ENCODE assay signal across 10 cellular contexts in genomic region chr2:148877403-148877740, GRCh38. TPM values are rescaled to one million over a fixed set of nuclear protein-coding genes. Genes with fewer than 3 reads are reported as not detected.
A peak's percentile ranks its signal among the peaks of the same experiment; 100 is the strongest.
DNase-seq lines count a peak whose midpoint lies in the region; ATAC-seq and TF ChIP-seq lines count a peak whose summit lies in the region.
"Had no signal": no experiment of that assay in that cellular context is flagged by ENCODE, and none has a peak within 500 bp of the region (broad histone marks: within the 10 kb centered on the region; RNA-seq: fewer than 3 reads in every experiment).

No MANE protein-coding gene starts in this region.

- in situ Hi-C loops in KBM-7 (cut with MboI; ENCODE audit: low pct_unique_long_range_greater_than_20kb, low sequenced_read_pairs), result no loop called here

- CTCF ChIA-PET in activated naive CD4-positive, alpha-beta T cell treated with anti-CD3 and anti-CD28 coated beads, Interleukin-2, amount 10 ng/mL, durations not matched to agents 7 days and 5 days (lab: Charles Lee), result no interaction called here
- CTCF ChIA-PET in WTC11 (lab: Charles Lee), result interaction anchor here (1.8 kb wide), 1 partner anchor 50 kb away, joined by 13 read pairs; no protein-coding TSS in a partner anchor

- no peak for TF ChIP-seq POLR2A in testis (IDR thresholded peaks at IDR 0.05)

- H3K4me1 ChIP-seq in testis, result peaks cover 15% of the 10 kb centered on the region
- H3K4me1 ChIP-seq: SJCRH30 had no signal

- TF ChIP-seq CTCF in WTC11 (IDR thresholded peaks at IDR 0.05), result no peak
- TF ChIP-seq CTCF in testis (IDR thresholded peaks at IDR 0.05), result no peak

- no peak for ATAC-seq in WTC11
- ATAC-seq: HCT116 had no signal

- no peaks in the 10 kb centered on the region for H3K27me3 ChIP-seq in testis
- H3K27me3 ChIP-seq: SJCRH30 had no signal

- H3K4me1 Mint-ChIP-seq in activated naive CD4-positive, alpha-beta T cell treated with anti-CD3 and anti-CD28 coated beads, Interleukin-2, amount 10 ng/mL, durations not matched to agents 7 days and 5 days, result peaks cover 18% of the 10 kb centered on the region
- peaks cover 20% of the 10 kb centered on the region for H3K4me1 Mint-ChIP-seq in WTC11

- 0 out of 2 replicates have a peak overlapping the region, but pooled peaks have one; percentile 76 for H3K4me3 ChIP-seq in iPS-18c (ENCODE audit: insufficient read depth, low read depth, low read length)
- H3K4me3 ChIP-seq in testis, result peak overlapping the region in 1 of 2 donors; percentile 83
- H3K4me3 ChIP-seq: SJCRH30 had no signal

- no peaks in the 10 kb centered on the region for H3K36me3 Mint-ChIP-seq in activated naive CD4-positive, alpha-beta T cell treated with anti-CD3 and anti-CD28 coated beads, Interleukin-2, amount 10 ng/mL, durations not matched to agents 7 days and 5 days
- H3K36me3 Mint-ChIP-seq in WTC11, result peaks cover 6% of the 10 kb centered on the region

- POLR2A ChIA-PET in WTC11 (lab: Charles Lee), result interaction anchor here (1.0 kb wide), 1 partner anchor 50 kb away, joined by 3 read pairs; no protein-coding TSS in a partner anchor

- peaks cover 5% of the 10 kb centered on the region for H3K9me3 Mint-ChIP-seq in activated naive CD4-positive, alpha-beta T cell treated with anti-CD3 and anti-CD28 coated beads, Interleukin-2, amount 10 ng/mL, durations not matched to agents 7 days and 5 days
- peaks cover 27% of the 10 kb centered on the region for H3K9me3 Mint-ChIP-seq in WTC11

- H3K27ac Mint-ChIP-seq in activated naive CD4-positive, alpha-beta T cell treated with anti-CD3 and anti-CD28 coated beads, Interleukin-2, amount 10 ng/mL, durations not matched to agents 7 days and 5 days, result no peak overlapping the region
- no peak overlapping the region for H3K27ac Mint-ChIP-seq in WTC11

- 4 to 18% methylated on average over 1 of the region's 1 CpG for WGBS in testis, 2 donors

- H3K9me3 ChIP-seq in iPS-18c (ENCODE audit: control insufficient read depth, insufficient read depth, low read length), result no peaks in the 10 kb centered on the region
- no peaks in the 10 kb centered on the region for H3K9me3 ChIP-seq in testis
- H3K9me3 ChIP-seq: SJCRH30 had no signal

- intact Hi-C loops in testis (cut with DNase I; ENCODE audit: low total_unique reads), result no loop called here

- peak overlapping the region; percentile 76 for H3K4me3 Mint-ChIP-seq in activated naive CD4-positive, alpha-beta T cell treated with anti-CD3 and anti-CD28 coated beads, Interleukin-2, amount 10 ng/mL, durations not matched to agents 7 days and 5 days
- peak overlapping the region; percentile 92 for H3K4me3 Mint-ChIP-seq in WTC11

- H3K27ac ChIP-seq in testis, result peak overlapping the region; percentile 65 to 73
- H3K27ac ChIP-seq: SJCRH30 had no signal

- no peaks in the 10 kb centered on the region for H3K36me3 ChIP-seq in testis (ENCODE audit: low read depth, missing control alignments)
- H3K36me3 ChIP-seq: SJCRH30 had no signal

- DNase-seq in activated naive CD4-positive, alpha-beta T cell treated with anti-CD3 and anti-CD28 coated beads, Interleukin-2, amount 10 ng/mL, durations not matched to agents 7 days and 5 days, result no peak
- no peak for DNase-seq in activated naive CD4-positive, alpha-beta T cell treated with anti-CD3 and anti-CD28 coated beads, Interleukin-2, amount 50 U/mL, for 16 hours
- DNase-seq in WTC11 (ENCODE audit: low spot score) (no peak), testis (peak; percentile 75), NCI-H446 treated with DMSO at 0.1 percent for 48 hours (lab: John Stamatoyannopoulos, UW) (no peak), DMS53 treated with DMSO at 0.1 percent for 48 hours (lab: John Stamatoyannopoulos, UW; ENCODE audit: unreplicated experiment) (no peak), KBM-7 (no peak)
- DNase-seq: SJCRH30 had no signal

- peaks cover 47% of the 10 kb centered on the region for H3K27me3 Mint-ChIP-seq in activated naive CD4-positive, alpha-beta T cell treated with anti-CD3 and anti-CD28 coated beads, Interleukin-2, amount 10 ng/mL, durations not matched to agents 7 days and 5 days
- peaks cover 20% of the 10 kb centered on the region for H3K27me3 Mint-ChIP-seq in WTC11 (ENCODE audit: low read depth)

TF ChIP-seq in WTC11, 78 proteins besides CTCF, POLR2A, EP300 and RAD21:
- no peak for TF ChIP-seq SMAD4 (CRISPR knock-in tag; IDR thresholded peaks at IDR 0.05)
- no peak for TF ChIP-seq CBFB (CRISPR knock-in tag; IDR thresholded peaks at IDR 0.05; ENCODE audit: low read depth)
- no peak for TF ChIP-seq NR2C2 (CRISPR knock-in tag; IDR thresholded peaks at IDR 0.05)
- TF ChIP-seq FOXK1 (CRISPR knock-in tag; IDR thresholded peaks at IDR 0.05), result no peak
- TF ChIP-seq CDX4 (CRISPR knock-in tag; IDR thresholded peaks at IDR 0.05; ENCODE audit: borderline replicate concordance), result no peak
- TF ChIP-seq ZNF671 (CRISPR knock-in tag; IDR thresholded peaks at IDR 0.05), result no peak

RNA-seq across cellular contexts. Expression of gene KIF5C, which starts 2.3 kb away (rescaled TPM):
- total RNA-seq in WTC11 (2021) (58.0 to 73.5 TPM (median 60.6 TPM) in 3 replicates), testis (100 to 1,000 TPM; 146 to 159 TPM)
- 57.0 TPM for polyA plus RNA-seq in testis (ENCODE audit: insufficient read depth, low read depth, low replicate concordance)
